In the genomic region with DNA sequence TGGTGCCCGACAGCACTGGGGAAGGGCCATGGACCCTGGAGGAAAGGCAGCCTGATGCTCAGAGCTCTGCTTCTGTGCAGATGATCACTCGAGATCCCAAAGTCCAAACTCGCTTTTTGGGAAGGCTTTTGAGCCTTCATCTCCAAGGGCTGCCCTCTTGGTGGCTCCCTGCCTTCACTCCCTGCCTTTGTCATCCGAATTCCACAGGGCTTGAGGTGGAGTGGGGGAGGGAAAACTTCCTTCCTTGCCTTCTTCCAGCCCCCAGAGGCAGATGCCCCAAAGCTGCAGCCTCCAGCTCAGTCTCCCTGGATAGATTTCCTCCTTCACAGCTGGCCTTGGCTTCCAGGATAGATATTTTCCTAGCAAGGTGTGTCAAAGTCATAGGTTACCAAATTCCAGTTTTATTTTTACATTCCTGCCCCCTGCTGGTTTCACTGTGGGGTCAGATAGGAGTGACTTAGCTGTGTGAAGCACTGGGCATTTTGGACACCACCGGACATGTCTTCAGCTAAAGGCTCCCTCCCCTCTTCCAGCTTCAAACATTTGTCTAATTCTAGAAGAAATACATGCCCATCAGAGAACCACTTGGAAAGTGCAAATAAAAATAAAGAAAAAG, we compare ENCODE assay signal across 2 cellular contexts.
TF ChIP-seq lines count a peak whose summit lies in the region.

No MANE protein-coding gene starts in this region.

TF ChIP-seq in HCT116, 20 proteins besides CTCF, POLR2A, EP300 and RAD21 (continued from another document):
- TF ChIP-seq REST (IDR thresholded peaks at IDR 0.05; ENCODE audit: low read depth) (no peak), CBX3 (IDR thresholded peaks at IDR 0.05; ENCODE audit: low read depth) (no peak), SIN3A (IDR thresholded peaks at IDR 0.05; ENCODE audit: low read depth) (no peak), ELF1 (IDR thresholded peaks at IDR 0.05; ENCODE audit: borderline replicate concordance, low read depth) (no peak), ZFX (IDR thresholded peaks at IDR 0.05) (no peak), SRF (IDR thresholded peaks at IDR 0.05; ENCODE audit: low read depth) (no peak), CEBPB (IDR thresholded peaks at IDR 0.05; ENCODE audit: low read depth) (no peak), ZNF274 (IDR thresholded peaks at IDR 0.05; ENCODE audit: low read depth, low read length) (no peak), EZH2phosphoT487 (IDR thresholded peaks at IDR 0.05; ENCODE audit: borderline replicate concordance) (no peak), EGR1 (IDR thresholded peaks at IDR 0.05; ENCODE audit: low read depth) (no peak), FOSL1 (IDR thresholded peaks at IDR 0.05; ENCODE audit: low read depth) (no peak), SP1 (IDR thresholded peaks at IDR 0.05; ENCODE audit: low read depth) (no peak), JUND (IDR thresholded peaks at IDR 0.05) (no peak), ATF3 (IDR thresholded peaks at IDR 0.05) (no peak), YY1 (IDR thresholded peaks at IDR 0.05; ENCODE audit: extremely low read depth, insufficient replicate concordance, low read depth, low read length) (no peak)
- TF ChIP-seq, protein P1, sequence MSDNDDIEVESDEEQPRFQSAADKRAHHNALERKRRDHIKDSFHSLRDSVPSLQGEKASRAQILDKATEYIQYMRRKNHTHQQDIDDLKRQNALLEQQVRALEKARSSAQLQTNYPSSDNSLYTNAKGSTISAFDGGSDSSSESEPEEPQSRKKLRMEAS (IDR thresholded peaks at IDR 0.05) = no peak
- TF ChIP-seq, protein P2, sequence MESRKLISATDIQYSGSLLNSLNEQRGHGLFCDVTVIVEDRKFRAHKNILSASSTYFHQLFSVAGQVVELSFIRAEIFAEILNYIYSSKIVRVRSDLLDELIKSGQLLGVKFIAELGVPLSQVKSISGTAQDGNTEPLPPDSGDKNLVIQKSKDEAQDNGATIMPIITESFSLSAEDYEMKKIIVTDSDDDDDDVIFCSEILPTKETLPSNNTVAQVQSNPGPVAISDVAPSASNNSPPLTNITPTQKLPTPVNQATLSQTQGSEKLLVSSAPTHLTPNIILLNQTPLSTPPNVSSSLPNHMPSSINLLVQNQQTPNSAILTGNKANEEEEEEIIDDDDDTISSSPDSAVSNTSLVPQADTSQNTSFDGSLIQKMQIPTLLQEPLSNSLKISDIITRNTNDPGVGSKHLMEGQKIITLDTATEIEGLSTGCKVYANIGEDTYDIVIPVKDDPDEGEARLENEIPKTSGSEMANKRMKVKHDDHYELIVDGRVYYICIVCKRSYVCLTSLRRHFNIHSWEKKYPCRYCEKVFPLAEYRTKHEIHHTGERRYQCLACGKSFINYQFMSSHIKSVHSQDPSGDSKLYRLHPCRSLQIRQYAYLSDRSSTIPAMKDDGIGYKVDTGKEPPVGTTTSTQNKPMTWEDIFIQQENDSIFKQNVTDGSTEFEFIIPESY (IDR thresholded peaks at IDR 0.05; ENCODE audit: extremely low read depth, insufficient replicate concordance, low read length) = no peak
TF ChIP-seq in HCT116: peak in this region for 0.

TF ChIP-seq in K562, 482 proteins besides CTCF, POLR2A, EP300 and RAD21 (continued from another document):
- TF ChIP-seq CTCFL (IDR thresholded peaks at IDR 0.05; ENCODE audit: borderline replicate concordance, insufficient read depth, low read depth, low read length, poor library complexity, severe bottlenecking) = peak; percentile 35
- TF ChIP-seq ELF1 (tag; IDR thresholded peaks at IDR 0.05) = no peak
